ENCODE assay signal across 12 cellular contexts in genomic region chr18:55403555-55403954, GRCh38.
DNase-seq lines count a peak whose midpoint lies in the region; ATAC-seq and TF ChIP-seq lines count a peak whose summit lies in the region.
"Had no signal": no experiment of that assay in that cellular context is flagged by ENCODE, and none has a peak within 500 bp of the region (broad histone marks: within the 10 kb centered on the region; RNA-seq: fewer than 3 reads in every experiment).

No MANE protein-coding gene starts in this region.

- peaks cover 0 to 2% of the 10 kb centered on the region in 2 donors for H3K27me3 Mint-ChIP-seq in CD4-positive, alpha-beta memory T cell

- H3K9me3 Mint-ChIP-seq in CD4-positive, alpha-beta memory T cell: peaks cover 0 to 2% (median 0%) of the 10 kb centered on the region in 8 donors
- H3K9me3 Mint-ChIP-seq: activated T-cell treated with anti-CD3 and anti-CD28 coated beads, Interleukin-2, amount 50 U/mL, for 72 hours; stimulated activated effector memory CD8-positive, alpha-beta T cell treated with anti-CD3 and anti-CD28 coated beads, Interleukin-12 subunit alpha, Interleukin-12 subunit beta, amount 100 ng/mL, for 72 hours had no signal

- peak overlapping the region; percentile 49 for H3K9ac ChIP-seq in muscle layer of colon (ENCODE audit: low read length)

- H3K9me3 ChIP-seq in muscle layer of colon (ENCODE audit: low read length) (no peaks in the 10 kb centered on the region), thoracic aorta (no peaks in the 10 kb centered on the region)
- no peaks in the 10 kb centered on the region for H3K9me3 ChIP-seq in CD4-positive, alpha-beta memory T cell (ENCODE audit: control insufficient read depth in 1 of 2, low read length in 2 of 2)

- H3K4me1 ChIP-seq in muscle layer of colon (ENCODE audit: insufficient read depth, low read length) (peaks cover 37% of the 10 kb centered on the region), thoracic aorta (ENCODE audit: control insufficient read depth in 1 of 2, low read depth in 2 of 2) (peaks cover 16 to 41% of the 10 kb centered on the region in 2 donors)
- H3K4me1 ChIP-seq in CD4-positive, alpha-beta memory T cell (ENCODE audit: insufficient read depth, low read length): no peaks in the 10 kb centered on the region

- no peak for ATAC-seq in thoracic aorta (ENCODE audit: insufficient number of reproducible peaks, low FRiP score, low read depth)
- no peak for ATAC-seq in GM21717 (IDR thresholded peaks at IDR 0.05; ENCODE audit: unreplicated experiment)
- ATAC-seq: activated T-cell treated with anti-CD3 and anti-CD28 coated beads, Interleukin-2, amount 50 U/mL, for 72 hours; stimulated activated effector memory CD8-positive, alpha-beta T cell treated with anti-CD3 and anti-CD28 coated beads, Interleukin-12 subunit alpha, Interleukin-12 subunit beta, amount 100 ng/mL, for 72 hours had no signal

- H3K36me3 Mint-ChIP-seq in CD4-positive, alpha-beta memory T cell: no peaks in the 10 kb centered on the region
- H3K36me3 Mint-ChIP-seq: stimulated activated effector memory CD8-positive, alpha-beta T cell treated with anti-CD3 and anti-CD28 coated beads, Interleukin-12 subunit alpha, Interleukin-12 subunit beta, amount 100 ng/mL, for 72 hours had no signal

- DNase-seq in NCI-H526 treated with DMSO at 0.1 percent for 48 hours (lab: John Stamatoyannopoulos, UW): peak; percentile 37
- no peak for DNase-seq in dorsolateral prefrontal cortex
- DNase-seq in thoracic aorta (ENCODE audit: low spot score): no peak
- no peak for DNase-seq in NCI-H69 (lab: John Stamatoyannopoulos, UW)
- DNase-seq in CD4-positive, alpha-beta memory T cell: no peak
- no peak for DNase-seq in NCI-H2227 (lab: John Stamatoyannopoulos, UW; ENCODE audit: unreplicated experiment)
- DNase-seq: activated T-cell treated with anti-CD3 and anti-CD28 coated beads, Interleukin-2, amount 50 U/mL, for 72 hours; NCI-H187; stimulated activated CD4-positive, alpha-beta T cell treated with anti-CD3 and anti-CD28 coated beads, Interleukin-2, amount 100 ng/mL, for 24 hours had no signal

- peak overlapping the region; percentile 40 to 76 (median 61) for H3K4me3 ChIP-seq in dorsolateral prefrontal cortex
- peak overlapping the region; percentile 12 to 72 for H3K4me3 ChIP-seq in muscle layer of colon (ENCODE audit: low read depth in 1 of 2, low read length in 2 of 2)
- H3K4me3 ChIP-seq in thoracic aorta: peak overlapping the region; percentile 71
- H3K4me3 ChIP-seq in CD4-positive, alpha-beta memory T cell (ENCODE audit: low read length in 2 of 2): no peak overlapping the region

- CTCF ChIA-PET in CD4-positive, alpha-beta memory T cell (lab: Charles Lee; ENCODE audit: partially characterized antibody): no interaction called here

- no peak overlapping the region for H3K4me3 Mint-ChIP-seq in CD4-positive, alpha-beta memory T cell
- H3K4me3 Mint-ChIP-seq: activated T-cell treated with anti-CD3 and anti-CD28 coated beads, Interleukin-2, amount 50 U/mL, for 72 hours; stimulated activated effector memory CD8-positive, alpha-beta T cell treated with anti-CD3 and anti-CD28 coated beads, Interleukin-12 subunit alpha, Interleukin-12 subunit beta, amount 100 ng/mL, for 72 hours had no signal

- H3K27ac Mint-ChIP-seq in CD4-positive, alpha-beta memory T cell: no peak overlapping the region
- H3K27ac Mint-ChIP-seq: stimulated activated effector memory CD8-positive, alpha-beta T cell treated with anti-CD3 and anti-CD28 coated beads, Interleukin-12 subunit alpha, Interleukin-12 subunit beta, amount 100 ng/mL, for 72 hours had no signal

- no peaks in the 10 kb centered on the region for H3K36me3 ChIP-seq in muscle layer of colon (ENCODE audit: insufficient read depth, low read length)
- H3K36me3 ChIP-seq in thoracic aorta: no peaks in the 10 kb centered on the region
- no peaks in the 10 kb centered on the region for H3K36me3 ChIP-seq in CD4-positive, alpha-beta memory T cell (ENCODE audit: insufficient read depth, low read length)

- POLR2A ChIA-PET in CD4-positive, alpha-beta memory T cell (lab: Charles Lee; ENCODE audit: partially characterized antibody): no interaction called here

- no peaks in the 10 kb centered on the region for H3K4me1 Mint-ChIP-seq in CD4-positive, alpha-beta memory T cell
- H3K4me1 Mint-ChIP-seq: stimulated activated effector memory CD8-positive, alpha-beta T cell treated with anti-CD3 and anti-CD28 coated beads, Interleukin-12 subunit alpha, Interleukin-12 subunit beta, amount 100 ng/mL, for 72 hours had no signal

- intact Hi-C loops in dorsolateral prefrontal cortex (cut with DNase I): loop anchor here in 1 of 2 donors (2.0 to 5.0 kb wide), 2 partner anchors 53 to 184 kb away; partner anchors contain the start of gene TCF4
- intact Hi-C loops in CD4-positive, alpha-beta memory T cell (cut with micrococcal nuclease): no loop called here

- H3K27me3 ChIP-seq in dorsolateral prefrontal cortex (no peaks in the 10 kb centered on the region), muscle layer of colon (ENCODE audit: control insufficient read depth in 1 of 2, insufficient read depth in 2 of 2, low read length in 2 of 2) (no peaks in the 10 kb centered on the region), thoracic aorta (replicated peaks; ENCODE audit: insufficient read depth) (no peaks in the 10 kb centered on the region)
- no peaks in the 10 kb centered on the region for H3K27me3 ChIP-seq in CD4-positive, alpha-beta memory T cell (ENCODE audit: insufficient read depth, low read length)

- peak overlapping the region; percentile 88 to 100 (median 98) for H3K27ac ChIP-seq in dorsolateral prefrontal cortex
- peak overlapping the region; percentile 36 for H3K27ac ChIP-seq in muscle layer of colon (ENCODE audit: low read depth, low read length)
- H3K27ac ChIP-seq in thoracic aorta: peak overlapping the region; percentile 47 to 68
- H3K27ac ChIP-seq in CD4-positive, alpha-beta memory T cell (ENCODE audit: low read depth, low read length): no peak overlapping the region

- TF ChIP-seq CTCF in dorsolateral prefrontal cortex (IDR thresholded peaks at IDR 0.05 in 54 of 56, conservative IDR thresholded peaks at IDR 0.05 in 2 of 56; ENCODE audit: low read depth in 1 of 56, partially characterized antibody in 56 of 56) (peak in 4 of 56 donors; percentile 1 to 13 (median 10)), thoracic aorta (IDR thresholded peaks at IDR 0.05) (no peak)

Comparison
In these comparisons a context has a peak if more than half of its experiments do, and no peak if none do; other contexts are left out.
1. H3K4me3 ChIP-seq: peak in dorsolateral prefrontal cortex (59 of 59), muscle layer of colon (2 of 2) and thoracic aorta (single experiment); none in CD4-positive, alpha-beta memory T cell (0 of 2).